1 cellular context compared by ENCODE assay signal in genomic region chr20:61765871-61766654, GRCh38.
TF ChIP-seq lines count a peak whose summit lies in the region.

No MANE protein-coding gene starts in this region.

TF ChIP-seq in GM23338, 12 proteins besides CTCF, POLR2A, EP300 and RAD21 (continued from another document):
- TF ChIP-seq, protein P1, sequence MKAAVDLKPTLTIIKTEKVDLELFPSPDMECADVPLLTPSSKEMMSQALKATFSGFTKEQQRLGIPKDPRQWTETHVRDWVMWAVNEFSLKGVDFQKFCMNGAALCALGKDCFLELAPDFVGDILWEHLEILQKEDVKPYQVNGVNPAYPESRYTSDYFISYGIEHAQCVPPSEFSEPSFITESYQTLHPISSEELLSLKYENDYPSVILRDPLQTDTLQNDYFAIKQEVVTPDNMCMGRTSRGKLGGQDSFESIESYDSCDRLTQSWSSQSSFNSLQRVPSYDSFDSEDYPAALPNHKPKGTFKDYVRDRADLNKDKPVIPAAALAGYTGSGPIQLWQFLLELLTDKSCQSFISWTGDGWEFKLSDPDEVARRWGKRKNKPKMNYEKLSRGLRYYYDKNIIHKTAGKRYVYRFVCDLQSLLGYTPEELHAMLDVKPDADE (IDR thresholded peaks at IDR 0.05), result no peak
- TF ChIP-seq, protein P2, sequence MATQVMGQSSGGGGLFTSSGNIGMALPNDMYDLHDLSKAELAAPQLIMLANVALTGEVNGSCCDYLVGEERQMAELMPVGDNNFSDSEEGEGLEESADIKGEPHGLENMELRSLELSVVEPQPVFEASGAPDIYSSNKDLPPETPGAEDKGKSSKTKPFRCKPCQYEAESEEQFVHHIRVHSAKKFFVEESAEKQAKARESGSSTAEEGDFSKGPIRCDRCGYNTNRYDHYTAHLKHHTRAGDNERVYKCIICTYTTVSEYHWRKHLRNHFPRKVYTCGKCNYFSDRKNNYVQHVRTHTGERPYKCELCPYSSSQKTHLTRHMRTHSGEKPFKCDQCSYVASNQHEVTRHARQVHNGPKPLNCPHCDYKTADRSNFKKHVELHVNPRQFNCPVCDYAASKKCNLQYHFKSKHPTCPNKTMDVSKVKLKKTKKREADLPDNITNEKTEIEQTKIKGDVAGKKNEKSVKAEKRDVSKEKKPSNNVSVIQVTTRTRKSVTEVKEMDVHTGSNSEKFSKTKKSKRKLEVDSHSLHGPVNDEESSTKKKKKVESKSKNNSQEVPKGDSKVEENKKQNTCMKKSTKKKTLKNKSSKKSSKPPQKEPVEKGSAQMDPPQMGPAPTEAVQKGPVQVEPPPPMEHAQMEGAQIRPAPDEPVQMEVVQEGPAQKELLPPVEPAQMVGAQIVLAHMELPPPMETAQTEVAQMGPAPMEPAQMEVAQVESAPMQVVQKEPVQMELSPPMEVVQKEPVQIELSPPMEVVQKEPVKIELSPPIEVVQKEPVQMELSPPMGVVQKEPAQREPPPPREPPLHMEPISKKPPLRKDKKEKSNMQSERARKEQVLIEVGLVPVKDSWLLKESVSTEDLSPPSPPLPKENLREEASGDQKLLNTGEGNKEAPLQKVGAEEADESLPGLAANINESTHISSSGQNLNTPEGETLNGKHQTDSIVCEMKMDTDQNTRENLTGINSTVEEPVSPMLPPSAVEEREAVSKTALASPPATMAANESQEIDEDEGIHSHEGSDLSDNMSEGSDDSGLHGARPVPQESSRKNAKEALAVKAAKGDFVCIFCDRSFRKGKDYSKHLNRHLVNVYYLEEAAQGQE (IDR thresholded peaks at IDR 0.05; ENCODE audit: unreplicated experiment), result no peak
- TF ChIP-seq ZNF331 (CRISPR knock-in tag; IDR thresholded peaks at IDR 0.05; ENCODE audit: low read depth), result no peak
- TF ChIP-seq EZH2phosphoT487 (IDR thresholded peaks at IDR 0.05; ENCODE audit: unreplicated experiment), result no peak
- TF ChIP-seq JUNB (IDR thresholded peaks at IDR 0.05; ENCODE audit: unreplicated experiment), result no peak
